ENCODE assay signal across 16 cellular contexts in the genomic region with DNA sequence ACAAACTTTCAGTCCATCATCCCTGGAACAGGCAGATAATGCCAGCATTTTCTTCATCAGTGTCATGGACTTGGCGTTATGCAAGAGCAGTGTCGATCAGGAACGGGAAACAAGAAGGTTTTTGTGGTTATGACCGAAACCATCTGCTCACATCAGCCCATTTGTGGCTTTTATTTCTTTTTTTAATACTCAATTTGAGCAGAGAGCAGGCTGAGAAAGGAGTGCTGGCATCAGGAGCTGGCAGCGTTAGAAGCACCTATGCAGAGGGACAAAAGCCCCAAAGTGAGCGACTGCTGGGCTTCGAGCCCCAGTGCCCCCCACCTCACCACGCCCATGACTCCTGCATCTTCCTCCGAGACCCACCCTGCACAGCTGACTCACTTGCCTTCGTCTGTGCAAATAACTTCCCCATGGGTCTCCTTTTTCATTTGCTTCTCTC. TPM values are rescaled to one million over a fixed set of nuclear protein-coding genes. Genes with fewer than 3 reads are reported as not detected.
DNase-seq lines count a peak whose midpoint lies in the region; ATAC-seq and TF ChIP-seq lines count a peak whose summit lies in the region.
"Had no signal": no experiment of that assay in that cellular context is flagged by ENCODE, and none has a peak within 500 bp of the region (broad histone marks: within the 10 kb centered on the region; RNA-seq: fewer than 3 reads in every experiment).

No MANE protein-coding gene starts in this region.

- H3K79me2 ChIP-seq in mammary epithelial cell (ENCODE audit: insufficient read depth, low read length) = no peaks in the 10 kb centered on the region

- no peaks in the 10 kb centered on the region for H3K36me3 Mint-ChIP-seq in MCF 10A (ENCODE audit: insufficient read depth, unreplicated experiment)
- H3K36me3 Mint-ChIP-seq in stimulated activated naive B cell treated with anti-CD40 and anti-IgM and Interleukin-4, amounts not matched to agents 10 μg/mL and 1 μg/mL and 100 μg/mL, for 72 hours = no peaks in the 10 kb centered on the region

- H3K9me3 Mint-ChIP-seq in MCF 10A (ENCODE audit: unreplicated experiment) = no peaks in the 10 kb centered on the region
- H3K9me3 Mint-ChIP-seq in stimulated activated naive B cell treated with anti-CD40 and anti-IgM and Interleukin-4, amounts not matched to agents 10 μg/mL and 1 μg/mL and 100 μg/mL, for 72 hours = no peaks in the 10 kb centered on the region

- H3K4me1 ChIP-seq in mammary epithelial cell (ENCODE audit: insufficient read depth, low read length) = no peaks in the 10 kb centered on the region
- H3K4me1 ChIP-seq: breast epithelium, SJCRH30 had no signal

- 69% methylated on average over 8 of the region's 10 CpGs for WGBS in mammary epithelial cell (ENCODE audit: low coverage, missing lambda C conversion rate)

- peak; percentile 67 to 74 for ATAC-seq in stimulated activated naive B cell treated with anti-CD40 and anti-IgM and Interleukin-4, amounts not matched to agents 10 μg/mL and 1 μg/mL and 100 μg/mL, for 72 hours (replicated peaks)

- no peak overlapping the region for H3K9ac ChIP-seq in mammary epithelial cell (ENCODE audit: insufficient read depth, low read length)

- no peak overlapping the region for H3K4me3 Mint-ChIP-seq in MCF 10A (ENCODE audit: unreplicated experiment)
- peak overlapping the region in 1 of 2 donors; percentile 6 for H3K4me3 Mint-ChIP-seq in stimulated activated naive B cell treated with anti-CD40 and anti-IgM and Interleukin-4, amounts not matched to agents 10 μg/mL and 1 μg/mL and 100 μg/mL, for 72 hours

- BruUV-seq in MCF 10A (replicated peaks; lab: Mats Ljungman, UMichigan) = no TSS peak
- no TSS peak for BruUV-seq in mammary epithelial cell (replicated peaks; lab: Mats Ljungman, UMichigan)

- H3K27me3 ChIP-seq in mammary epithelial cell (ENCODE audit: insufficient read depth, low read length) = peaks cover 5% of the 10 kb centered on the region

- H3K4me3 ChIP-seq in mammary epithelial cell (replicated peaks in 1 of 3; ENCODE audit: insufficient read depth in 1 of 3, low read depth in 2 of 3, low read length in 3 of 3) = no peak overlapping the region
- H3K4me3 ChIP-seq: breast epithelium, esophagus squamous epithelium, SJCRH30 had no signal

- H3K9me3 ChIP-seq in mammary epithelial cell (replicated peaks; ENCODE audit: insufficient read depth, low read length) = no peaks in the 10 kb centered on the region
- H3K9me3 ChIP-seq: breast epithelium, esophagus squamous epithelium, SJCRH30 had no signal

- CTCF ChIA-PET in MCF 10A (lab: Yijun Ruan, JAX) (interaction anchor here (0.6 to 0.7 kb wide), 2 partner anchors 12 to 18 kb away, joined by 3 read pairs; no protein-coding TSS in a partner anchor), mammary epithelial cell (lab: Charles Lee; ENCODE audit: low non-redundant PET) (no interaction called here)

- H3K36me3 ChIP-seq in mammary epithelial cell (ENCODE audit: insufficient read depth, low read length) = no peaks in the 10 kb centered on the region
- H3K36me3 ChIP-seq: breast epithelium, esophagus squamous epithelium, SJCRH30 had no signal

- intact Hi-C loops in MCF 10A (cut with micrococcal nuclease) (no loop called here), mammary epithelial cell (cut with micrococcal nuclease) (no loop called here)

- DNase-seq in MCF 10A (ENCODE audit: unreplicated experiment) (peak; percentile 10), mammary epithelial cell (no peak), NAMALWA (ENCODE audit: low spot score) (peak; percentile 34), amniotic epithelial cell (ENCODE audit: low read depth) (peak; percentile 34), NCI-H146 treated with DMSO at 0.1 percent for 48 hours (lab: John Stamatoyannopoulos, UW; ENCODE audit: unreplicated experiment) (no peak), middle frontal gyrus (ENCODE audit: extremely low spot score, low spot score) (no peak), hippocampal formation (lab: John Stamatoyannopoulos, UW) (no peak)
- no peak for DNase-seq in stimulated activated naive B cell treated with anti-CD40 and anti-IgM and Interleukin-4, amounts not matched to agents 10 μg/mL and 1 μg/mL and 100 μg/mL, for 72 hours
- DNase-seq: esophagus squamous epithelium, NCI-H2107, SJCRH30 had no signal

- no peak overlapping the region for H3K27ac Mint-ChIP-seq in MCF 10A (ENCODE audit: low read depth, unreplicated experiment)
- H3K27ac Mint-ChIP-seq in stimulated activated naive B cell treated with anti-CD40 and anti-IgM and Interleukin-4, amounts not matched to agents 10 μg/mL and 1 μg/mL and 100 μg/mL, for 72 hours = peak overlapping the region; percentile 25

- H2AFZ ChIP-seq in mammary epithelial cell (ENCODE audit: low read depth, low read length) = no peak overlapping the region

- no peaks in the 10 kb centered on the region for H3K4me1 Mint-ChIP-seq in MCF 10A (ENCODE audit: insufficient read depth, unreplicated experiment)
- peaks cover 57 to 74% of the 10 kb centered on the region in 2 donors for H3K4me1 Mint-ChIP-seq in stimulated activated naive B cell treated with anti-CD40 and anti-IgM and Interleukin-4, amounts not matched to agents 10 μg/mL and 1 μg/mL and 100 μg/mL, for 72 hours

- H3K4me2 ChIP-seq in mammary epithelial cell (ENCODE audit: insufficient read depth, low read depth, low read length) = no peak overlapping the region

- dilution Hi-C loops in mammary epithelial cell (cut with HindIII; ENCODE audit: low sequenced_read_pairs) = loop anchor here (5.0 kb wide), 1 partner anchor 67 kb away; no protein-coding TSS in a partner anchor

- H3K27me3 Mint-ChIP-seq in MCF 10A (ENCODE audit: insufficient read depth, unreplicated experiment) = peaks cover 33% of the 10 kb centered on the region
- H3K27me3 Mint-ChIP-seq in stimulated activated naive B cell treated with anti-CD40 and anti-IgM and Interleukin-4, amounts not matched to agents 10 μg/mL and 1 μg/mL and 100 μg/mL, for 72 hours = peaks cover 24 to 37% of the 10 kb centered on the region in 2 donors

- in situ Hi-C loops in mammary epithelial cell (cut with MboI; ENCODE audit: low sequenced_read_pairs in 2 of 2) = no loop called here

- no peaks in the 10 kb centered on the region for H4K20me1 ChIP-seq in mammary epithelial cell (ENCODE audit: insufficient read depth, low read length)

- no peak for TF ChIP-seq CTCF in MCF 10A (IDR thresholded peaks at IDR 0.05; ENCODE audit: unreplicated experiment)
- TF ChIP-seq CTCF in mammary epithelial cell (conservative IDR thresholded peaks at IDR 0.05 in 1 of 2, IDR thresholded peaks at IDR 0.05 in 1 of 2; ENCODE audit: extremely low read depth in 1 of 2, insufficient read depth in 1 of 2, low read depth in 1 of 2, low read length in 2 of 2) = no peak

- POLR2A ChIA-PET in MCF 10A (lab: Yijun Ruan, JAX) = no interaction called here

- H3K27ac ChIP-seq in mammary epithelial cell (ENCODE audit: insufficient read depth, low read depth, low read length) = no peak overlapping the region
- H3K27ac ChIP-seq: breast epithelium, esophagus squamous epithelium, SJCRH30 had no signal

RNA-seq across cellular contexts. Expression of gene CD300E, which starts 16.2 kb away (rescaled TPM):
- total RNA-seq in MCF 10A (2022) = not detected in 2 replicates
- total RNA-seq in mammary epithelial cell = not detected
- polyA plus RNA-seq in mammary epithelial cell = not detected
- polyA minus RNA-seq in mammary epithelial cell = not detected
- total RNA-seq: kidney epithelial cell had no signal
- polyA plus RNA-seq: BJ had no signal

RNA-seq across cellular contexts. Expression of gene CD300LD, which starts 47.6 kb away (rescaled TPM):
- total RNA-seq in MCF 10A (2022) (not detected in 2 replicates), mammary epithelial cell (not detected)
- not detected for polyA plus RNA-seq in mammary epithelial cell
- not detected for polyA minus RNA-seq in mammary epithelial cell
- total RNA-seq: breast epithelium, esophagus squamous epithelium, kidney epithelial cell, posterior vena cava, SJCRH30, urinary bladder had no signal
- polyA plus RNA-seq: BJ, urinary bladder had no signal

Comparison
In these comparisons a context has a peak if more than half of its experiments do, and no peak if none do; other contexts are left out.
1. DNase-seq: peak in MCF 10A (single experiment), NAMALWA (single experiment) and amniotic epithelial cell (single experiment); none in mammary epithelial cell (single experiment), stimulated activated naive B cell treated with anti-CD40 and anti-IgM and Interleukin-4, amounts not matched to agents 10 μg/mL and 1 μg/mL and 100 μg/mL, for 72 hours (single experiment), NCI-H146 treated with DMSO at 0.1 percent for 48 hours (single experiment), middle frontal gyrus (single experiment) and hippocampal formation (0 of 2).